Comparison of ENCODE assay signal across 31 cellular contexts in the genomic region with DNA sequence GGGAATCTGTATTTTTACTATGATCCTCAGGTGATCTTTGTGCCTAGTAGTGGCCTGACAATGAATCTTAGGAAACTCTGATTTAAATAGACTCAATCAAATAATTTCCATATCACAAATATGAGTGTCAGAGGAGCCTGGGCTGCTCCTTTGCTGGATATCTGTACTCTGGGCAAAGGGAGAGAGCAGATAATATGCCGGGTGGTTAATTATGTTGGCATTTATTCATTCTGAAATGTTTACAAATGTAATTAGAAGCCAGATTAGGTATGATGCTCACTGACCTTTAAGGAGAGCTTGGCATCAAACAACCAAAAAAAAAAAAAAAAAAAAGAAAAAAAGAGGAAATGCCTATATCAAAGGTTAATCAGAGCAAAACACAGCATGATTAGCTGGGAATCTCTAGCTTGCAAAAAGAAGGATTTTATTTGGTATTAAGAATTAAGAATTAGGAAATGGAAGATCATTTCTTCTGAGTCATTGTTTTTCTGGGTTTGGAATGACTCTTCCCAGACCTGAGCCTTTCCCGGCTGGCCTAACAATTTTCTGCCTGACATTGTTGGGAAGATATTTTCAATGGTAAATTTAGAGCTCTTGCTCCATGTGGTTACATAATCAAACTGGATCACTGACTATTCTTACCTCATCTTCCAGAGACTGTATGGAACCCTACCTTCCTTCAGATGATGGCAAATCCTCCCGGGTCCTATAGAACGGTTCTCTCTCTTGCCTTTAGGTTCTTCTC.
"Had no signal": no experiment of that assay in that cellular context is flagged by ENCODE, and none has a peak within 500 bp of the region (broad histone marks: within the 10 kb centered on the region; RNA-seq: fewer than 3 reads in every experiment).

No MANE protein-coding gene starts in this region.

- H3K27me3 ChIP-seq: adrenal gland, body of pancreas, ovary, right lobe of liver, vagina had no signal

- FAIRE-seq: endothelial cell of umbilical vein, kidney had no signal

- H3K9me3 ChIP-seq: adrenal gland, body of pancreas, ovary, right lobe of liver, thoracic aorta, vagina had no signal

- H3K36me3 ChIP-seq: adrenal gland, ovary, right lobe of liver, thoracic aorta, vagina had no signal

- DNase-seq: activated CD4-positive, alpha-beta T cell treated with anti-CD3 and anti-CD28 coated beads for 4 hours; activated CD4-positive, alpha-beta T cell treated with anti-CD3 and anti-CD28 coated beads, Interleukin-2, amount 50 U/mL, for 4 hours; activated naive CD4-positive, alpha-beta T cell; activated naive CD8-positive, alpha-beta T cell treated with anti-CD3 and anti-CD28 coated beads for 36 hours; activated T-cell treated with anti-CD3 and anti-CD28 coated beads for 4 hours; activated T-cell treated with anti-CD3 and anti-CD28 coated beads, Interleukin-2, amount 50 U/mL, for 72 hours; aorta; cortex of kidney; effector memory CD8-positive, alpha-beta T cell; foreskin fibroblast; head of caudate nucleus; hippocampal formation; kidney; left colon; mammary epithelial cell; naive B cell; ovary; stimulated activated CD4-positive, alpha-beta T cell treated with anti-CD3 and anti-CD28 coated beads, Interleukin-12 subunit alpha, Interleukin-12 subunit beta, amount 100 ng/mL, for 4 hours; stimulated activated CD4-positive, alpha-beta T cell treated with anti-CD3 and anti-CD28 coated beads, Interleukin-4, amount 100 ng/mL, for 1 hour; stimulated activated naive CD8-positive, alpha-beta T cell treated with anti-CD3 and anti-CD28 coated beads, Interleukin-15, Interleukin-2, amounts not matched to agents 100 U/mL and 50 U/mL, for 24 hours had no signal

- ATAC-seq: activated T-cell treated with anti-CD3 and anti-CD28 coated beads, Interleukin-2, amount 50 U/mL, for 72 hours; effector memory CD8-positive, alpha-beta T cell; left colon; stimulated activated naive CD8-positive, alpha-beta T cell treated with anti-CD3 and anti-CD28 coated beads, Interleukin-15, Interleukin-2, amounts not matched to agents 100 U/mL and 50 U/mL, for 24 hours had no signal

- H3K4me1 Mint-ChIP-seq: activated naive CD8-positive, alpha-beta T cell treated with anti-CD3 and anti-CD28 coated beads for 36 hours; naive B cell; nephron progenitor cell had no signal

- H3K4me3 Mint-ChIP-seq: activated naive CD8-positive, alpha-beta T cell treated with anti-CD3 and anti-CD28 coated beads for 36 hours; activated T-cell treated with anti-CD3 and anti-CD28 coated beads, Interleukin-2, amount 50 U/mL, for 72 hours; effector memory CD8-positive, alpha-beta T cell; mesothelial cell of epicardium; naive B cell; nephron progenitor cell; type B pancreatic cell had no signal

- H3K9me3 Mint-ChIP-seq: activated T-cell treated with anti-CD3 and anti-CD28 coated beads, Interleukin-2, amount 50 U/mL, for 72 hours; effector memory CD8-positive, alpha-beta T cell; nephron progenitor cell; type B pancreatic cell had no signal

- H3K4me3 ChIP-seq: adrenal gland, body of pancreas, ovary, right lobe of liver, skin epidermis, thoracic aorta, vagina had no signal

- H3K4me1 ChIP-seq: adrenal gland, right lobe of liver, vagina had no signal

- H3K27ac Mint-ChIP-seq: activated naive CD8-positive, alpha-beta T cell treated with anti-CD3 and anti-CD28 coated beads for 36 hours; activated T-cell treated with anti-CD3 and anti-CD28 coated beads, Interleukin-2, amount 50 U/mL, for 72 hours; effector memory CD8-positive, alpha-beta T cell; mesothelial cell of epicardium; naive B cell; nephron progenitor cell; progenitor cell of endocrine pancreas; type B pancreatic cell had no signal

- H3K36me3 Mint-ChIP-seq: activated naive CD8-positive, alpha-beta T cell treated with anti-CD3 and anti-CD28 coated beads for 36 hours; mesothelial cell of epicardium; naive B cell; type B pancreatic cell had no signal

- H3K27me3 Mint-ChIP-seq: activated naive CD8-positive, alpha-beta T cell treated with anti-CD3 and anti-CD28 coated beads for 36 hours had no signal

- H3K27ac ChIP-seq: adrenal gland, ovary, right lobe of liver, skin epidermis, thoracic aorta, vagina had no signal
